Comparison of ENCODE assay signal across 16 cellular contexts in the genomic region with DNA sequence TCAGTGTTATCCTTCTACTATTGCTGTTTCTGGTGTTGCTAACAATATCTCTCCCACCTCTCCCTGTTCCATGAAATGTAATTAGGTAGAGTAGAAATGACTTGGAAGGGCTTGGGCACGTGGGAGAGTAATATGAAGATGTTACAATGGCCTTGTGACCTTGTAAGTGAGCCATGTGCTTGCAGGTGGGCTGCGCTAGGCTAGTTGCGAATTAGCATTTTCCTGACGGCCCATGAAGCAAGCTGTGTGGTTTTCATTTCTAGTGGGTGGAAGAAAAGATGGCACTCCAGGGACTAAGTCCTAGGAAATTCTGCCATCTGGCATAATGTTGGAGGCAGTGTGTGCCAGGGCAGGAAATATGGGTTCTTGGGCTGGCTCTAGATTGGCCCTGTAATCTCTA. TPM values are rescaled to one million over a fixed set of nuclear protein-coding genes. Genes with fewer than 3 reads are reported as not detected.
DNase-seq lines count a peak whose midpoint lies in the region; ATAC-seq and TF ChIP-seq lines count a peak whose summit lies in the region.
"Had no signal": no experiment of that assay in that cellular context is flagged by ENCODE, and none has a peak within 500 bp of the region (broad histone marks: within the 10 kb centered on the region; RNA-seq: fewer than 3 reads in every experiment).

No MANE protein-coding gene starts in this region.

- H4K20me1 ChIP-seq in neural progenitor cell (ENCODE audit: low read depth) = no peaks in the 10 kb centered on the region

- H2AFZ ChIP-seq in neural progenitor cell (replicated peaks) = no peak overlapping the region

- peaks cover 20% of the 10 kb centered on the region for H3K4me1 Mint-ChIP-seq in activated CD4-positive, alpha-beta T cell treated with anti-CD3 and anti-CD28 coated beads, Interleukin-2, amount 10 ng/mL, durations not matched to agents 24 days and 14 days
- peaks cover 2% of the 10 kb centered on the region for H3K4me1 Mint-ChIP-seq in activated CD4-positive, alpha-beta T cell treated with anti-CD3 and anti-CD28 coated beads for 36 hours
- peaks cover 18% of the 10 kb centered on the region for H3K4me1 Mint-ChIP-seq in neural progenitor cell
- H3K4me1 Mint-ChIP-seq: CD8-positive, alpha-beta memory T cell had no signal

- no peaks in the 10 kb centered on the region for H3K9me3 ChIP-seq in HEK293 (ENCODE audit: control insufficient read depth, insufficient read depth, low read depth, low read length)
- no peaks in the 10 kb centered on the region for H3K9me3 ChIP-seq in neural progenitor cell (ENCODE audit: low read depth)
- H3K9me3 ChIP-seq: HAP-1 had no signal

- H3K4me3 Mint-ChIP-seq in activated CD4-positive, alpha-beta T cell treated with anti-CD3 and anti-CD28 coated beads, Interleukin-2, amount 10 ng/mL, durations not matched to agents 24 days and 14 days = no peak overlapping the region
- no peak overlapping the region for H3K4me3 Mint-ChIP-seq in activated CD4-positive, alpha-beta T cell treated with anti-CD3 and anti-CD28 coated beads for 36 hours
- peak overlapping the region; percentile 7 for H3K4me3 Mint-ChIP-seq in neural progenitor cell
- H3K4me3 Mint-ChIP-seq: CD8-positive, alpha-beta memory T cell had no signal

- no peaks in the 10 kb centered on the region for H3K36me3 Mint-ChIP-seq in activated CD4-positive, alpha-beta T cell treated with anti-CD3 and anti-CD28 coated beads, Interleukin-2, amount 10 ng/mL, durations not matched to agents 24 days and 14 days (ENCODE audit: low read depth)
- H3K36me3 Mint-ChIP-seq in activated CD4-positive, alpha-beta T cell treated with anti-CD3 and anti-CD28 coated beads for 36 hours (ENCODE audit: low read depth) = no peaks in the 10 kb centered on the region
- no peaks in the 10 kb centered on the region for H3K36me3 Mint-ChIP-seq in neural progenitor cell
- H3K36me3 Mint-ChIP-seq: CD8-positive, alpha-beta memory T cell had no signal

- TF ChIP-seq CTCF in HEK293 (tag by site-specific recombination; IDR thresholded peaks at IDR 0.05) = no peak
- TF ChIP-seq CTCF in neural progenitor cell (IDR thresholded peaks at IDR 0.05) = no peak

- H3F3A ChIP-seq in neural progenitor cell (ENCODE audit: low read depth) = peaks cover 32% of the 10 kb centered on the region

- no peak for DNase-seq in activated CD4-positive, alpha-beta T cell treated with anti-CD3 and anti-CD28 coated beads, Interleukin-2, amount 10 ng/mL, durations not matched to agents 24 days and 14 days
- no peak for DNase-seq in activated CD4-positive, alpha-beta T cell treated with anti-CD3 and anti-CD28 coated beads for 36 hours
- DNase-seq in cerebellum (ENCODE audit: low spot score) (peak; percentile 32), neural progenitor cell (ENCODE audit: low spot score) (no peak), SW480 (ENCODE audit: low spot score) (no peak)
- DNase-seq: GOT3, NCI-H187, NCI-H2081 treated with DMSO at 0.1 percent for 48 hours, NCI-H524 treated with DMSO at 0.1 percent for 48 hours, NCI-H774 had no signal

- no peaks in the 10 kb centered on the region for H3K9me3 Mint-ChIP-seq in activated CD4-positive, alpha-beta T cell treated with anti-CD3 and anti-CD28 coated beads, Interleukin-2, amount 10 ng/mL, durations not matched to agents 24 days and 14 days
- no peaks in the 10 kb centered on the region for H3K9me3 Mint-ChIP-seq in activated CD4-positive, alpha-beta T cell treated with anti-CD3 and anti-CD28 coated beads for 36 hours (ENCODE audit: low read depth)
- no peaks in the 10 kb centered on the region for H3K9me3 Mint-ChIP-seq in neural progenitor cell
- H3K9me3 Mint-ChIP-seq: CD8-positive, alpha-beta memory T cell had no signal

- ATAC-seq in activated CD4-positive, alpha-beta T cell treated with anti-CD3 and anti-CD28 coated beads for 36 hours = no peak
- ATAC-seq in HG03108 (IDR thresholded peaks at IDR 0.05; ENCODE audit: unreplicated experiment) (no peak), GM21381 (IDR thresholded peaks at IDR 0.05; ENCODE audit: unreplicated experiment) (no peak)

- H3K4me1 ChIP-seq in HEK293 (ENCODE audit: control insufficient read depth, insufficient read depth, low read length) (no peaks in the 10 kb centered on the region), neural progenitor cell (peaks cover 32% of the 10 kb centered on the region)
- H3K4me1 ChIP-seq: HAP-1 had no signal

- peak overlapping the region; percentile 2 for H3K27ac Mint-ChIP-seq in activated CD4-positive, alpha-beta T cell treated with anti-CD3 and anti-CD28 coated beads, Interleukin-2, amount 10 ng/mL, durations not matched to agents 24 days and 14 days
- no peak overlapping the region for H3K27ac Mint-ChIP-seq in activated CD4-positive, alpha-beta T cell treated with anti-CD3 and anti-CD28 coated beads for 36 hours
- H3K27ac Mint-ChIP-seq in neural progenitor cell = peak overlapping the region; percentile 7

- CTCF ChIA-PET in activated CD4-positive, alpha-beta T cell treated with anti-CD3 and anti-CD28 coated beads for 36 hours (lab: Charles Lee) = interaction anchor here (0.6 to 3.4 kb wide), 29 partner anchors 9 to 307 kb away, joined by 3 to 28 read pairs (median 4); a partner anchor contains a TSS
- CTCF ChIA-PET in HEK293 (lab: Yijun Ruan, JAX) = interaction anchor here (0.7 to 6.9 kb wide), 11 partner anchors 10 to 822 kb away, joined by 3 to 69 read pairs (median 5); a partner anchor contains a TSS

- POLR2A ChIA-PET in activated CD4-positive, alpha-beta T cell treated with anti-CD3 and anti-CD28 coated beads for 36 hours (lab: Charles Lee) = interaction anchor here (1.4 kb wide), 1 partner anchor 240 kb away, joined by 3 read pairs; no protein-coding TSS in a partner anchor
- POLR2A ChIA-PET in HEK293 (lab: Yijun Ruan, JAX) = no interaction called here

- H3K36me3 ChIP-seq in HEK293 (ENCODE audit: control insufficient read depth in 2 of 2, insufficient read depth in 1 of 2, low read length in 2 of 2) = no peaks in the 10 kb centered on the region
- H3K36me3 ChIP-seq in neural progenitor cell = no peaks in the 10 kb centered on the region
- H3K36me3 ChIP-seq: HAP-1 had no signal

- H3K27me3 Mint-ChIP-seq in activated CD4-positive, alpha-beta T cell treated with anti-CD3 and anti-CD28 coated beads, Interleukin-2, amount 10 ng/mL, durations not matched to agents 24 days and 14 days = peaks cover 19% of the 10 kb centered on the region
- peaks cover 2% of the 10 kb centered on the region for H3K27me3 Mint-ChIP-seq in activated CD4-positive, alpha-beta T cell treated with anti-CD3 and anti-CD28 coated beads for 36 hours
- peaks cover 17% of the 10 kb centered on the region for H3K27me3 Mint-ChIP-seq in neural progenitor cell (ENCODE audit: insufficient read depth, low read depth)

- H3K79me2 ChIP-seq in neural progenitor cell (ENCODE audit: low read depth) = no peaks in the 10 kb centered on the region

- no peak overlapping the region for H3K4me3 ChIP-seq in HEK293 (ENCODE audit: low read depth, low read length)
- no peak overlapping the region for H3K4me3 ChIP-seq in neural progenitor cell
- H3K4me3 ChIP-seq: HAP-1 had no signal

- peak overlapping the region; percentile 66 for H3K4me2 ChIP-seq in neural progenitor cell

- no peak overlapping the region for H3K9ac ChIP-seq in neural progenitor cell

- no peak overlapping the region for H3K27ac ChIP-seq in HEK293 (ENCODE audit: extremely low read depth, low read depth, low read length)
- H3K27ac ChIP-seq in neural progenitor cell = no peak overlapping the region
- H3K27ac ChIP-seq: C4-2B had no signal

- no peaks in the 10 kb centered on the region for H3K27me3 ChIP-seq in neural progenitor cell

- intact Hi-C loops in activated CD4-positive, alpha-beta T cell treated with anti-CD3 and anti-CD28 coated beads, Interleukin-2, amount 10 ng/mL, durations not matched to agents 24 days and 14 days (cut with micrococcal nuclease) = loop anchor here (1.0 kb wide), 3 partner anchors 33 to 267 kb away; no protein-coding TSS in a partner anchor
- intact Hi-C loops in activated CD4-positive, alpha-beta T cell treated with anti-CD3 and anti-CD28 coated beads for 36 hours (cut with DNase I, micrococcal nuclease) = loop anchor here (1.0 to 2.0 kb wide), 4 partner anchors 33 to 267 kb away; no protein-coding TSS in a partner anchor

TF ChIP-seq in HEK293, 187 proteins besides CTCF, POLR2A, EP300 and RAD21 (continues in another document):
- no peak for TF ChIP-seq KLF10 (tag by site-specific recombination; IDR thresholded peaks at IDR 0.05)
- TF ChIP-seq, protein P1, sequence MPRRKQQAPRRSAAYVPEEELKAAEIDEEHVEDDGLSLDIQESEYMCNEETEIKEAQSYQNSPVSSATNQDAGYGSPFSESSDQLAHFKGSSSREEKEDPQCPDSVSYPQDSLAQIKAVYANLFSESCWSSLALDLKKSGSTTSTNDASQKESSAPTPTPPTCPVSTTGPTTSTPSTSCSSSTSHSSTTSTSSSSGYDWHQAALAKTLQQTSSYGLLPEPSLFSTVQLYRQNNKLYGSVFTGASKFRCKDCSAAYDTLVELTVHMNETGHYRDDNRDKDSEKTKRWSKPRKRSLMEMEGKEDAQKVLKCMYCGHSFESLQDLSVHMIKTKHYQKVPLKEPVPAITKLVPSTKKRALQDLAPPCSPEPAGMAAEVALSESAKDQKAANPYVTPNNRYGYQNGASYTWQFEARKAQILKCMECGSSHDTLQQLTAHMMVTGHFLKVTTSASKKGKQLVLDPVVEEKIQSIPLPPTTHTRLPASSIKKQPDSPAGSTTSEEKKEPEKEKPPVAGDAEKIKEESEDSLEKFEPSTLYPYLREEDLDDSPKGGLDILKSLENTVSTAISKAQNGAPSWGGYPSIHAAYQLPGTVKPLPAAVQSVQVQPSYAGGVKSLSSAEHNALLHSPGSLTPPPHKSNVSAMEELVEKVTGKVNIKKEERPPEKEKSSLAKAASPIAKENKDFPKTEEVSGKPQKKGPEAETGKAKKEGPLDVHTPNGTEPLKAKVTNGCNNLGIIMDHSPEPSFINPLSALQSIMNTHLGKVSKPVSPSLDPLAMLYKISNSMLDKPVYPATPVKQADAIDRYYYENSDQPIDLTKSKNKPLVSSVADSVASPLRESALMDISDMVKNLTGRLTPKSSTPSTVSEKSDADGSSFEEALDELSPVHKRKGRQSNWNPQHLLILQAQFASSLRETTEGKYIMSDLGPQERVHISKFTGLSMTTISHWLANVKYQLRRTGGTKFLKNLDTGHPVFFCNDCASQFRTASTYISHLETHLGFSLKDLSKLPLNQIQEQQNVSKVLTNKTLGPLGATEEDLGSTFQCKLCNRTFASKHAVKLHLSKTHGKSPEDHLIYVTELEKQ (tag by site-specific recombination; IDR thresholded peaks at IDR 0.05; ENCODE audit: borderline replicate concordance) = no peak

RNA-seq across cellular contexts. Expression of a gene that starts 7.8 kb away (rescaled TPM):
- total RNA-seq in activated CD4-positive, alpha-beta T cell treated with anti-CD3 and anti-CD28 coated beads, Interleukin-2, amount 10 ng/mL, durations not matched to agents 24 days and 14 days = 18.7 and 24.2 TPM in 2 replicates
- 10 to 100 TPM; 13.5 to 13.6 TPM for total RNA-seq in activated CD4-positive, alpha-beta T cell treated with anti-CD3 and anti-CD28 coated beads for 36 hours
- total RNA-seq in cerebellum (19.6 TPM), neural progenitor cell (ENCODE audit: low replicate concordance) (30.4 and 31.9 TPM in 2 replicates)

RNA-seq across cellular contexts. Expression of a gene that starts 8.8 kb away (rescaled TPM):
- 2.4 and 2.6 TPM in 2 replicates for total RNA-seq in activated CD4-positive, alpha-beta T cell treated with anti-CD3 and anti-CD28 coated beads, Interleukin-2, amount 10 ng/mL, durations not matched to agents 24 days and 14 days
- under 1 TPM; 0.25 to 0.49 TPM for total RNA-seq in activated CD4-positive, alpha-beta T cell treated with anti-CD3 and anti-CD28 coated beads for 36 hours
- total RNA-seq in cerebellum = 15.9 TPM
- 2.4 TPM in 1 of 2 replicates, not detected in the other for total RNA-seq in neural progenitor cell (ENCODE audit: low replicate concordance)
